ENCODE assay signal across 1 cellular context in genomic region chr12:109291531-109292341, GRCh38.
TF ChIP-seq lines count a peak whose summit lies in the region.

No MANE protein-coding gene starts in this region.

TF ChIP-seq in A549, 52 proteins besides CTCF, POLR2A, EP300 and RAD21 (continued from another document):
- TF ChIP-seq HMGXB4 (CRISPR knock-in tag; IDR thresholded peaks at IDR 0.05; ENCODE audit: borderline replicate concordance) = no peak
